ENCODE assay signal across 11 cellular contexts in genomic region chr3:152243301-152243711, GRCh38. TPM values are rescaled to one million over a fixed set of nuclear protein-coding genes. Genes with fewer than 3 reads are reported as not detected.
DNase-seq lines count a peak whose midpoint lies in the region; ATAC-seq and TF ChIP-seq lines count a peak whose summit lies in the region.
"Had no signal": no experiment of that assay in that cellular context is flagged by ENCODE, and none has a peak within 500 bp of the region (broad histone marks: within the 10 kb centered on the region; RNA-seq: fewer than 3 reads in every experiment).

No MANE protein-coding gene starts in this region.

- intact Hi-C loops in activated CD4-positive, alpha-beta T cell treated with anti-CD3 and anti-CD28 coated beads for 36 hours (cut with DNase I, micrococcal nuclease), result loop anchor here (1.0 to 10.0 kb wide), 9 partner anchors 15 to 1039 kb away; partner anchors contain the start of genes MBNL1 (in 2 of the 2) and GPR171 (in 1 of the 2)

- H3K36me3 Mint-ChIP-seq in activated CD4-positive, alpha-beta T cell treated with anti-CD3 and anti-CD28 coated beads for 36 hours (ENCODE audit: low read depth), result no peaks in the 10 kb centered on the region
- H3K36me3 Mint-ChIP-seq in T-helper 17 cell (ENCODE audit: low read depth), result peaks cover 2% of the 10 kb centered on the region
- H3K36me3 Mint-ChIP-seq in stimulated activated naive B cell treated with anti-CD40 and anti-IgM and Interleukin-4, amounts not matched to agents 10 μg/mL and 1 μg/mL and 100 μg/mL, for 72 hours, result peaks cover 2 to 3% of the 10 kb centered on the region in 2 donors

- H3K27ac ChIP-seq in SJCRH30 (no peak overlapping the region), tibial nerve (peak overlapping the region in 1 of 4 donors; percentile 68)
- H3K27ac ChIP-seq: ascending aorta had no signal

- CTCF ChIA-PET in activated CD4-positive, alpha-beta T cell treated with anti-CD3 and anti-CD28 coated beads for 36 hours (lab: Charles Lee), result interaction anchor here (0.9 to 6.8 kb wide), 14 partner anchors 9 to 224 kb away, joined by 3 to 69 read pairs (median 4); no protein-coding TSS in a partner anchor

- no peak for TF ChIP-seq EP300 in tibial nerve (IDR thresholded peaks at IDR 0.05)

- no peaks in the 10 kb centered on the region for H3K27me3 Mint-ChIP-seq in activated CD4-positive, alpha-beta T cell treated with anti-CD3 and anti-CD28 coated beads for 36 hours
- H3K27me3 Mint-ChIP-seq in T-helper 17 cell, result no peaks in the 10 kb centered on the region
- H3K27me3 Mint-ChIP-seq in stimulated activated naive B cell treated with anti-CD40 and anti-IgM and Interleukin-4, amounts not matched to agents 10 μg/mL and 1 μg/mL and 100 μg/mL, for 72 hours, result no peaks in the 10 kb centered on the region

- no peaks in the 10 kb centered on the region for H3K9me3 Mint-ChIP-seq in activated CD4-positive, alpha-beta T cell treated with anti-CD3 and anti-CD28 coated beads for 36 hours (ENCODE audit: low read depth)
- no peaks in the 10 kb centered on the region for H3K9me3 Mint-ChIP-seq in stimulated activated naive B cell treated with anti-CD40 and anti-IgM and Interleukin-4, amounts not matched to agents 10 μg/mL and 1 μg/mL and 100 μg/mL, for 72 hours

- H3K27ac Mint-ChIP-seq in activated CD4-positive, alpha-beta T cell treated with anti-CD3 and anti-CD28 coated beads for 36 hours, result peak overlapping the region; percentile 97
- H3K27ac Mint-ChIP-seq in T-helper 17 cell, result peak overlapping the region; percentile 98
- H3K27ac Mint-ChIP-seq in stimulated activated naive B cell treated with anti-CD40 and anti-IgM and Interleukin-4, amounts not matched to agents 10 μg/mL and 1 μg/mL and 100 μg/mL, for 72 hours, result peak overlapping the region; percentile 97

- POLR2A ChIA-PET in activated CD4-positive, alpha-beta T cell treated with anti-CD3 and anti-CD28 coated beads for 36 hours (lab: Charles Lee), result interaction anchor here (0.6 to 3.2 kb wide), 12 partner anchors 9 to 1038 kb away, joined by 3 to 15 read pairs (median 3); partner anchors contain the start of gene MBNL1

- H3K4me3 ChIP-seq in SJCRH30 (no peak overlapping the region), tibial nerve (peak overlapping the region in 1 of 4 donors; percentile 17)

- H3K4me1 ChIP-seq in SJCRH30 (no peaks in the 10 kb centered on the region), tibial nerve (peaks cover 0 to 5% (median 2%) of the 10 kb centered on the region in 4 donors)
- H3K4me1 ChIP-seq: ascending aorta had no signal

- no peak for DNase-seq in activated CD4-positive, alpha-beta T cell treated with anti-CD3 and anti-CD28 coated beads for 36 hours
- no peak for DNase-seq in activated CD4-positive, alpha-beta T cell treated with anti-CD3 and anti-CD28 coated beads for 4 hours
- no peak for DNase-seq in T-helper 17 cell
- DNase-seq in stimulated activated naive B cell treated with anti-CD40 and anti-IgM and Interleukin-4, amounts not matched to agents 10 μg/mL and 1 μg/mL and 100 μg/mL, for 72 hours, result no peak
- DNase-seq in SJCRH30, result no peak
- no peak for DNase-seq in activated CD4-positive, alpha-beta T cell treated with anti-CD3 and anti-CD28 coated beads, Interleukin-2, amount 50 U/mL, for 4 hours
- no peak for DNase-seq in tibial nerve (ENCODE audit: low spot score in 2 of 2)
- DNase-seq: left ventricle myocardium superior, NCI-H187 had no signal

- H3K9me3 ChIP-seq in T-helper 17 cell (ENCODE audit: control insufficient read depth, low read length, poor library complexity, severe bottlenecking) (no peaks in the 10 kb centered on the region), SJCRH30 (replicated peaks) (no peaks in the 10 kb centered on the region), tibial nerve (no peaks in the 10 kb centered on the region)
- H3K9me3 ChIP-seq: ascending aorta had no signal

- H3K4me1 Mint-ChIP-seq in activated CD4-positive, alpha-beta T cell treated with anti-CD3 and anti-CD28 coated beads for 36 hours, result peaks cover 52% of the 10 kb centered on the region
- H3K4me1 Mint-ChIP-seq in T-helper 17 cell, result peaks cover 36% of the 10 kb centered on the region
- H3K4me1 Mint-ChIP-seq in stimulated activated naive B cell treated with anti-CD40 and anti-IgM and Interleukin-4, amounts not matched to agents 10 μg/mL and 1 μg/mL and 100 μg/mL, for 72 hours, result peaks cover 18 to 40% of the 10 kb centered on the region in 2 donors

- no peaks in the 10 kb centered on the region for H3K27me3 ChIP-seq in SJCRH30
- H3K27me3 ChIP-seq in tibial nerve, result no peaks in the 10 kb centered on the region
- H3K27me3 ChIP-seq: ascending aorta had no signal

- H3K4me3 Mint-ChIP-seq in activated CD4-positive, alpha-beta T cell treated with anti-CD3 and anti-CD28 coated beads for 36 hours, result peak overlapping the region; percentile 88
- peak overlapping the region; percentile 95 for H3K4me3 Mint-ChIP-seq in T-helper 17 cell
- H3K4me3 Mint-ChIP-seq in stimulated activated naive B cell treated with anti-CD40 and anti-IgM and Interleukin-4, amounts not matched to agents 10 μg/mL and 1 μg/mL and 100 μg/mL, for 72 hours, result peak overlapping the region; percentile 88 to 90

- no peak for TF ChIP-seq CTCF in tibial nerve (IDR thresholded peaks at IDR 0.05)

- peak; percentile 67 for ATAC-seq in activated CD4-positive, alpha-beta T cell treated with anti-CD3 and anti-CD28 coated beads for 36 hours
- ATAC-seq in HG02943 (IDR thresholded peaks at IDR 0.05; ENCODE audit: low read depth, unreplicated experiment) (peak; percentile 58), T-helper 17 cell (peak; percentile 73)
- ATAC-seq in stimulated activated naive B cell treated with anti-CD40 and anti-IgM and Interleukin-4, amounts not matched to agents 10 μg/mL and 1 μg/mL and 100 μg/mL, for 72 hours (replicated peaks), result peak; percentile 68 to 76

- H3K36me3 ChIP-seq in SJCRH30 (no peaks in the 10 kb centered on the region), tibial nerve (no peaks in the 10 kb centered on the region)
- H3K36me3 ChIP-seq: ascending aorta had no signal

- TF ChIP-seq POLR2A in tibial nerve (IDR thresholded peaks at IDR 0.05), result no peak

- WGBS in tibial nerve, 2 donors, result 80 to 90% methylated on average over 1 of the region's 1 CpG

RNA-seq across cellular contexts. Expression of gene MBNL1, which starts 25.4 kb away (rescaled TPM):
- total RNA-seq in activated CD4-positive, alpha-beta T cell treated with anti-CD3 and anti-CD28 coated beads for 36 hours, result 100 to 1,000 TPM; 317 to 481 TPM
- total RNA-seq in T-helper 17 cell (100 to 1,000 TPM; 641 to 725 TPM), tibial nerve (100 to 1,000 TPM; 353 to 653 (median 495) TPM)
- total RNA-seq in SJCRH30 (2014; rRNA removed; shearing (Covaris generic)), result 72.3 and 90.5 TPM in 2 replicates
